1 cellular context compared by ENCODE assay signal in genomic region chr12:26791328-26791791, GRCh38.
TF ChIP-seq lines count a peak whose summit lies in the region.

No MANE protein-coding gene starts in this region.

TF ChIP-seq in GM12878, 131 proteins besides CTCF, POLR2A, EP300 and RAD21 (continued from another document):
- TF ChIP-seq, protein P1, sequence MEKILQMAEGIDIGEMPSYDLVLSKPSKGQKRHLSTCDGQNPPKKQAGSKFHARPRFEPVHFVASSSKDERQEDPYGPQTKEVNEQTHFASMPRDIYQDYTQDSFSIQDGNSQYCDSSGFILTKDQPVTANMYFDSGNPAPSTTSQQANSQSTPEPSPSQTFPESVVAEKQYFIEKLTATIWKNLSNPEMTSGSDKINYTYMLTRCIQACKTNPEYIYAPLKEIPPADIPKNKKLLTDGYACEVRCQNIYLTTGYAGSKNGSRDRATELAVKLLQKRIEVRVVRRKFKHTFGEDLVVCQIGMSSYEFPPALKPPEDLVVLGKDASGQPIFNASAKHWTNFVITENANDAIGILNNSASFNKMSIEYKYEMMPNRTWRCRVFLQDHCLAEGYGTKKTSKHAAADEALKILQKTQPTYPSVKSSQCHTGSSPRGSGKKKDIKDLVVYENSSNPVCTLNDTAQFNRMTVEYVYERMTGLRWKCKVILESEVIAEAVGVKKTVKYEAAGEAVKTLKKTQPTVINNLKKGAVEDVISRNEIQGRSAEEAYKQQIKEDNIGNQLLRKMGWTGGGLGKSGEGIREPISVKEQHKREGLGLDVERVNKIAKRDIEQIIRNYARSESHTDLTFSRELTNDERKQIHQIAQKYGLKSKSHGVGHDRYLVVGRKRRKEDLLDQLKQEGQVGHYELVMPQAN (conservative IDR thresholded peaks at IDR 0.05) = no peak
- TF ChIP-seq HDGF (IDR thresholded peaks at IDR 0.05) (no peak), EED (IDR thresholded peaks at IDR 0.05; ENCODE audit: low read depth) (0 out of 2 replicates have a peak, but pooled peaks have one; percentile 54), CBX3 (IDR thresholded peaks at IDR 0.05; ENCODE audit: borderline replicate concordance, low read depth) (no peak), HDAC6 (IDR thresholded peaks at IDR 0.05; ENCODE audit: unreplicated experiment) (no peak), LARP7 (IDR thresholded peaks at IDR 0.05) (no peak), NFYA (IDR thresholded peaks at IDR 0.05; ENCODE audit: borderline replicate concordance, low read depth, low read length) (no peak), KAT2A (conservative IDR thresholded peaks at IDR 0.05; ENCODE audit: control insufficient read depth, low read depth, low read length) (no peak), NFIC (IDR thresholded peaks at IDR 0.05; ENCODE audit: low read depth, low read length) (peak; percentile 80), CREM (IDR thresholded peaks at IDR 0.05; ENCODE audit: low read depth) (no peak), ZNF384 (IDR thresholded peaks at IDR 0.05; ENCODE audit: borderline replicate concordance, low read depth, low read length) (peak; percentile 86), MEF2B (IDR thresholded peaks at IDR 0.05; ENCODE audit: partially characterized antibody, poor library complexity, severe bottlenecking) (no peak), GATAD2B (conservative IDR thresholded peaks at IDR 0.05; ENCODE audit: low read depth) (no peak), BCLAF1 (IDR thresholded peaks at IDR 0.05) (no peak), DPF2 (IDR thresholded peaks at IDR 0.05) (peak; percentile 78), TCF7 (IDR thresholded peaks at IDR 0.05; ENCODE audit: borderline replicate concordance) (no peak), NR2C1 (IDR thresholded peaks at IDR 0.05) (no peak), NBN (IDR thresholded peaks at IDR 0.05) (0 out of 2 replicates have a peak, but pooled peaks have one; percentile 30), EGR1 (IDR thresholded peaks at IDR 0.05; ENCODE audit: borderline replicate concordance in 1 of 2, low read depth in 2 of 2, low read length in 2 of 2) (no peak), STAT1 (conservative IDR thresholded peaks at IDR 0.05) (no peak), BRCA1 (IDR thresholded peaks at IDR 0.05; ENCODE audit: low read depth, low read length) (no peak), BCL11A (IDR thresholded peaks at IDR 0.05; ENCODE audit: low read depth, low read length) (no peak), RCOR1 (conservative IDR thresholded peaks at IDR 0.05; ENCODE audit: low read depth, low read length) (no peak), EZH2 (IDR thresholded peaks at IDR 0.05; ENCODE audit: borderline replicate concordance, control insufficient read depth, low read depth, low read length) (no peak), MTA2 (IDR thresholded peaks at IDR 0.05; ENCODE audit: low read depth) (peak; percentile 58), CEBPB (IDR thresholded peaks at IDR 0.05; ENCODE audit: borderline replicate concordance in 1 of 2, low read depth in 2 of 2, low read length in 2 of 2) (no peak; a peak in 1 of 4 replicates), FOXM1 (IDR thresholded peaks at IDR 0.05; ENCODE audit: low read depth, low read length) (peak; percentile 37; the same call in 1 of the 2 replicates), ZNF24 (IDR thresholded peaks at IDR 0.05) (no peak), ASH2L (IDR thresholded peaks at IDR 0.05; ENCODE audit: borderline replicate concordance, low read depth) (no peak), RELA (IDR thresholded peaks at IDR 0.05; ENCODE audit: borderline replicate concordance, partially characterized antibody) (no peak), SUZ12 (IDR thresholded peaks at IDR 0.05; ENCODE audit: unreplicated experiment) (no peak), SREBF2 (IDR thresholded peaks at IDR 0.05; ENCODE audit: low read length) (no peak), SMARCA5 (IDR thresholded peaks at IDR 0.05) (no peak), ZNF217 (IDR thresholded peaks at IDR 0.05) (peak; percentile 70; the same call in 1 of the 2 replicates), WRNIP1 (IDR thresholded peaks at IDR 0.05; ENCODE audit: borderline replicate concordance, low read depth, low read length) (no peak), E2F4 (IDR thresholded peaks at IDR 0.05; ENCODE audit: low read depth, low read length) (no peak), IKZF1 (conservative IDR thresholded peaks at IDR 0.05) (peak; percentile 92), TAF1 (IDR thresholded peaks at IDR 0.05; ENCODE audit: borderline replicate concordance, low read depth, low read length) (no peak), RAD51 (IDR thresholded peaks at IDR 0.05) (no peak), ZNF622 (IDR thresholded peaks at IDR 0.05) (no peak), CHD1 (IDR thresholded peaks at IDR 0.05; ENCODE audit: low read depth, low read length) (no peak), CREB1 (IDR thresholded peaks at IDR 0.05; ENCODE audit: low read depth) (0 out of 2 replicates have a peak, but pooled peaks have one; percentile 15), CHD4 (IDR thresholded peaks at IDR 0.05) (0 out of 2 replicates have a peak, but pooled peaks have one; percentile 80), TBL1XR1 (IDR thresholded peaks at IDR 0.05; ENCODE audit: low read depth, low read length) (no peak)
- TF ChIP-seq, protein P2, sequence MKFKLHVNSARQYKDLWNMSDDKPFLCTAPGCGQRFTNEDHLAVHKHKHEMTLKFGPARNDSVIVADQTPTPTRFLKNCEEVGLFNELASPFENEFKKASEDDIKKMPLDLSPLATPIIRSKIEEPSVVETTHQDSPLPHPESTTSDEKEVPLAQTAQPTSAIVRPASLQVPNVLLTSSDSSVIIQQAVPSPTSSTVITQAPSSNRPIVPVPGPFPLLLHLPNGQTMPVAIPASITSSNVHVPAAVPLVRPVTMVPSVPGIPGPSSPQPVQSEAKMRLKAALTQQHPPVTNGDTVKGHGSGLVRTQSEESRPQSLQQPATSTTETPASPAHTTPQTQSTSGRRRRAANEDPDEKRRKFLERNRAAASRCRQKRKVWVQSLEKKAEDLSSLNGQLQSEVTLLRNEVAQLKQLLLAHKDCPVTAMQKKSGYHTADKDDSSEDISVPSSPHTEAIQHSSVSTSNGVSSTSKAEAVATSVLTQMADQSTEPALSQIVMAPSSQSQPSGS (IDR thresholded peaks at IDR 0.05; ENCODE audit: low read length) = peak; percentile 69
- TF ChIP-seq, protein P3, sequence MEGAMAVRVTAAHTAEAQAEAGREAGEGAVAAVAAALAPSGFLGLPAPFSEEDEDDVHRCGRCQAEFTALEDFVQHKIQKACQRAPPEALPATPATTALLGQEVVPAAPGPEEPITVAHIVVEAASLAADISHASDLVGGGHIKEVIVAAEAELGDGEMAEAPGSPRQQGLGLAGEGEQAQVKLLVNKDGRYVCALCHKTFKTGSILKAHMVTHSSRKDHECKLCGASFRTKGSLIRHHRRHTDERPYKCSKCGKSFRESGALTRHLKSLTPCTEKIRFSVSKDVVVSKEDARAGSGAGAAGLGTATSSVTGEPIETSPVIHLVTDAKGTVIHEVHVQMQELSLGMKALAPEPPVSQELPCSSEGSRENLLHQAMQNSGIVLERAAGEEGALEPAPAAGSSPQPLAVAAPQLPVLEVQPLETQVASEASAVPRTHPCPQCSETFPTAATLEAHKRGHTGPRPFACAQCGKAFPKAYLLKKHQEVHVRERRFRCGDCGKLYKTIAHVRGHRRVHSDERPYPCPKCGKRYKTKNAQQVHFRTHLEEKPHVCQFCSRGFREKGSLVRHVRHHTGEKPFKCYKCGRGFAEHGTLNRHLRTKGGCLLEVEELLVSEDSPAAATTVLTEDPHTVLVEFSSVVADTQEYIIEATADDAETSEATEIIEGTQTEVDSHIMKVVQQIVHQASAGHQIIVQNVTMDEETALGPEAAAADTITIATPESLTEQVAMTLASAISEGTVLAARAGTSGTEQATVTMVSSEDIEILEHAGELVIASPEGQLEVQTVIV (IDR thresholded peaks at IDR 0.05; ENCODE audit: borderline replicate concordance, partially characterized antibody) = no peak
- TF ChIP-seq, protein P4, sequence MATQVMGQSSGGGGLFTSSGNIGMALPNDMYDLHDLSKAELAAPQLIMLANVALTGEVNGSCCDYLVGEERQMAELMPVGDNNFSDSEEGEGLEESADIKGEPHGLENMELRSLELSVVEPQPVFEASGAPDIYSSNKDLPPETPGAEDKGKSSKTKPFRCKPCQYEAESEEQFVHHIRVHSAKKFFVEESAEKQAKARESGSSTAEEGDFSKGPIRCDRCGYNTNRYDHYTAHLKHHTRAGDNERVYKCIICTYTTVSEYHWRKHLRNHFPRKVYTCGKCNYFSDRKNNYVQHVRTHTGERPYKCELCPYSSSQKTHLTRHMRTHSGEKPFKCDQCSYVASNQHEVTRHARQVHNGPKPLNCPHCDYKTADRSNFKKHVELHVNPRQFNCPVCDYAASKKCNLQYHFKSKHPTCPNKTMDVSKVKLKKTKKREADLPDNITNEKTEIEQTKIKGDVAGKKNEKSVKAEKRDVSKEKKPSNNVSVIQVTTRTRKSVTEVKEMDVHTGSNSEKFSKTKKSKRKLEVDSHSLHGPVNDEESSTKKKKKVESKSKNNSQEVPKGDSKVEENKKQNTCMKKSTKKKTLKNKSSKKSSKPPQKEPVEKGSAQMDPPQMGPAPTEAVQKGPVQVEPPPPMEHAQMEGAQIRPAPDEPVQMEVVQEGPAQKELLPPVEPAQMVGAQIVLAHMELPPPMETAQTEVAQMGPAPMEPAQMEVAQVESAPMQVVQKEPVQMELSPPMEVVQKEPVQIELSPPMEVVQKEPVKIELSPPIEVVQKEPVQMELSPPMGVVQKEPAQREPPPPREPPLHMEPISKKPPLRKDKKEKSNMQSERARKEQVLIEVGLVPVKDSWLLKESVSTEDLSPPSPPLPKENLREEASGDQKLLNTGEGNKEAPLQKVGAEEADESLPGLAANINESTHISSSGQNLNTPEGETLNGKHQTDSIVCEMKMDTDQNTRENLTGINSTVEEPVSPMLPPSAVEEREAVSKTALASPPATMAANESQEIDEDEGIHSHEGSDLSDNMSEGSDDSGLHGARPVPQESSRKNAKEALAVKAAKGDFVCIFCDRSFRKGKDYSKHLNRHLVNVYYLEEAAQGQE (IDR thresholded peaks at IDR 0.05; ENCODE audit: low read depth, low read length) = no peak
- TF ChIP-seq, protein P5, sequence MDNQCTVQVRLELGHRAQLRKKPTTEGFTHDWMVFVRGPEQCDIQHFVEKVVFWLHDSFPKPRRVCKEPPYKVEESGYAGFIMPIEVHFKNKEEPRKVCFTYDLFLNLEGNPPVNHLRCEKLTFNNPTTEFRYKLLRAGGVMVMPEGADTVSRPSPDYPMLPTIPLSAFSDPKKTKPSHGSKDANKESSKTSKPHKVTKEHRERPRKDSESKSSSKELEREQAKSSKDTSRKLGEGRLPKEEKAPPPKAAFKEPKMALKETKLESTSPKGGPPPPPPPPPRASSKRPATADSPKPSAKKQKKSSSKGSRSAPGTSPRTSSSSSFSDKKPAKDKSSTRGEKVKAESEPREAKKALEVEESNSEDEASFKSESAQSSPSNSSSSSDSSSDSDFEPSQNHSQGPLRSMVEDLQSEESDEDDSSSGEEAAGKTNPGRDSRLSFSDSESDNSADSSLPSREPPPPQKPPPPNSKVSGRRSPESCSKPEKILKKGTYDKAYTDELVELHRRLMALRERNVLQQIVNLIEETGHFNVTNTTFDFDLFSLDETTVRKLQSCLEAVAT (IDR thresholded peaks at IDR 0.05) = 0 out of 2 replicates have a peak, but pooled peaks have one; percentile 20
- TF ChIP-seq, protein P6, sequence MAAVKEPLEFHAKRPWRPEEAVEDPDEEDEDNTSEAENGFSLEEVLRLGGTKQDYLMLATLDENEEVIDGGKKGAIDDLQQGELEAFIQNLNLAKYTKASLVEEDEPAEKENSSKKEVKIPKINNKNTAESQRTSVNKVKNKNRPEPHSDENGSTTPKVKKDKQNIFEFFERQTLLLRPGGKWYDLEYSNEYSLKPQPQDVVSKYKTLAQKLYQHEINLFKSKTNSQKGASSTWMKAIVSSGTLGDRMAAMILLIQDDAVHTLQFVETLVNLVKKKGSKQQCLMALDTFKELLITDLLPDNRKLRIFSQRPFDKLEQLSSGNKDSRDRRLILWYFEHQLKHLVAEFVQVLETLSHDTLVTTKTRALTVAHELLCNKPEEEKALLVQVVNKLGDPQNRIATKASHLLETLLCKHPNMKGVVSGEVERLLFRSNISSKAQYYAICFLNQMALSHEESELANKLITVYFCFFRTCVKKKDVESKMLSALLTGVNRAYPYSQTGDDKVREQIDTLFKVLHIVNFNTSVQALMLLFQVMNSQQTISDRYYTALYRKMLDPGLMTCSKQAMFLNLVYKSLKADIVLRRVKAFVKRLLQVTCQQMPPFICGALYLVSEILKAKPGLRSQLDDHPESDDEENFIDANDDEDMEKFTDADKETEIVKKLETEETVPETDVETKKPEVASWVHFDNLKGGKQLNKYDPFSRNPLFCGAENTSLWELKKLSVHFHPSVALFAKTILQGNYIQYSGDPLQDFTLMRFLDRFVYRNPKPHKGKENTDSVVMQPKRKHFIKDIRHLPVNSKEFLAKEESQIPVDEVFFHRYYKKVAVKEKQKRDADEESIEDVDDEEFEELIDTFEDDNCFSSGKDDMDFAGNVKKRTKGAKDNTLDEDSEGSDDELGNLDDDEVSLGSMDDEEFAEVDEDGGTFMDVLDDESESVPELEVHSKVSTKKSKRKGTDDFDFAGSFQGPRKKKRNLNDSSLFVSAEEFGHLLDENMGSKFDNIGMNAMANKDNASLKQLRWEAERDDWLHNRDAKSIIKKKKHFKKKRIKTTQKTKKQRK (IDR thresholded peaks at IDR 0.05; ENCODE audit: low read depth, low read length) = no peak
